Comparison of ENCODE assay signal across 9 cellular contexts in the genomic region with DNA sequence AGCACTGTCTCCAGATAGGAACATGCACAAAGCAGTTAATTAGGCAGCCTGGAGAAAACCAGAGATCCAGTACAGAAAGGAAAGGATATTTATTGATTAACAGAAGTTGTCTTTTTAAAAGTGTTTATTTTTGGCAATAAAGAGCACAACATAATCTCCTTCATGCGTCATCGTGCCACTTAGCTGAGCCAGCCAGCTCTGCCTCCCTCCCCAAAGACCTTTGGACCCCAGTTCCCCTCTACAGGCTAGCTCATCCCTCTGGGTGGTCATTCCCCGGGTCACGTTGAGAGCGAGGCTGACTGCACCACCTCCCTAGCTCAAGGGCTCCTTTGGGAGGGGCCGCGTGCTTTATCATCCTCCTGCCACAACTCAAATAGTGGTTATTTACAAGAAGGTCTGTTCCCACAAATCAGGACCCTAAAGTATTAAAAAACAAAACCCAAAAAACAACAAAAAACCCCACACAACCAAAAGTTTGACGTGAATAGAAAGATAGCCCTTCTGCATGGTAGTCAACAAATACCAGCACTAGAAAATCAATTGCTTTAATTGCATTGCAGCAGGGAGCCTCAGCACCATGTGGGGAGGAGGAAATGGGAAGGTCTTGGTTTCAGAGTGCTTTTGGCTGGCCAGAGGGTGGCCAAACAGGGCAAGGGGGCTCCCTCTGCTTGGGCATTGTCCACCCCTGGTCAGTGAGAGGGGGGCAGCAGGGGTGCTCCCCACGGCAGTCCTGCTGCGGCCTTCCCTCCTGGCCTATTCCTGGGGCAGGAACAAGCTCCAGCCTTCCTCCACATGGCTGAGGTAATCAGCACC. TPM values are rescaled to one million over a fixed set of nuclear protein-coding genes. Genes with fewer than 3 reads are reported as not detected.
A peak's percentile ranks its signal among the peaks of the same experiment; 100 is the strongest.
DNase-seq lines count a peak whose midpoint lies in the region; ATAC-seq and TF ChIP-seq lines count a peak whose summit lies in the region.
"Had no signal": no experiment of that assay in that cellular context is flagged by ENCODE, and none has a peak within 500 bp of the region (broad histone marks: within the 10 kb centered on the region; RNA-seq: fewer than 3 reads in every experiment).

No MANE protein-coding gene starts in this region.

- DNase-seq in NCI-H2227 treated with DMSO at 0.1 percent for 48 hours (lab: John Stamatoyannopoulos, UW) (peak; percentile 22), NCI-H2227 (lab: John Stamatoyannopoulos, UW; ENCODE audit: unreplicated experiment) (no peak), RWPE2 (ENCODE audit: low spot score) (no peak), spleen (peak; percentile 72), NCI-H526 (lab: John Stamatoyannopoulos, UW) (no peak), GM03348 (ENCODE audit: low spot score) (no peak)
- DNase-seq in stimulated activated CD4-positive, alpha-beta T cell treated with anti-CD3 and anti-CD28 coated beads, Interleukin-1b, Interleukin-23, amount 100 ng/mL, for 48 hours: no peak
- DNase-seq: NCI-H524 treated with DMSO at 0.1 percent for 48 hours had no signal

- WGBS in spleen, 5 donors: 62 to 77% (median 67%) methylated on average over 10 of the region's 10 CpGs

- TF ChIP-seq POLR2A in spleen (IDR thresholded peaks at IDR 0.05): no peak

- peaks cover 56% of the 10 kb centered on the region for H3K36me3 ChIP-seq in RWPE2 (ENCODE audit: low read depth)
- peaks cover 45% of the 10 kb centered on the region for H3K36me3 ChIP-seq in iPS-18a (ENCODE audit: control insufficient read depth, low read depth, low read length)
- peaks cover 0 to 82% (median 57%) of the 10 kb centered on the region in 6 donors for H3K36me3 ChIP-seq in spleen

- H3K27ac ChIP-seq in RWPE2 (ENCODE audit: poor library complexity, severe bottlenecking) (no peak overlapping the region), iPS-18a (ENCODE audit: low read length) (peak overlapping the region; percentile 51), spleen (peak overlapping the region in 6 of 8 donors; percentile 20 to 78 (median 64))

- H3K9me3 ChIP-seq in RWPE2 (ENCODE audit: severe bottlenecking) (no peaks in the 10 kb centered on the region), iPS-18a (ENCODE audit: control insufficient read depth, low read depth, low read length) (no peaks in the 10 kb centered on the region), spleen (no peaks in the 10 kb centered on the region)

- H3K4me1 ChIP-seq in RWPE2 (ENCODE audit: insufficient read depth, poor library complexity, severe bottlenecking) (no peaks in the 10 kb centered on the region), iPS-18a (ENCODE audit: control insufficient read depth, low read depth, low read length) (peaks cover 21% of the 10 kb centered on the region), spleen (peaks cover 11 to 76% (median 51%) of the 10 kb centered on the region in 6 donors)

- H3K4me3 ChIP-seq in RWPE2 (ENCODE audit: severe bottlenecking) (no peak overlapping the region), iPS-18a (ENCODE audit: low read length) (no peak overlapping the region), spleen (no peak overlapping the region)

- intact Hi-C loops in spleen (cut with DNase I; ENCODE audit: low total_unique reads): no loop called here

- H3K9ac ChIP-seq in iPS-18a (ENCODE audit: low read length): peak overlapping the region; percentile 28

- 0 out of 3 replicates have a peak, but pooled peaks have one; percentile 2 for ATAC-seq in RWPE2 (ENCODE audit: low read depth)

- no peak for TF ChIP-seq CTCF in RWPE2 (IDR thresholded peaks at IDR 0.05; ENCODE audit: poor library complexity, severe bottlenecking)
- no peak for TF ChIP-seq CTCF in spleen (IDR thresholded peaks at IDR 0.05 in 8 of 11, conservative IDR thresholded peaks at IDR 0.05 in 3 of 11)

- H3K27me3 ChIP-seq in RWPE2 (ENCODE audit: insufficient read depth, poor library complexity, severe bottlenecking): no peaks in the 10 kb centered on the region
- H3K27me3 ChIP-seq in iPS-18a (ENCODE audit: control insufficient read depth, insufficient read depth, low read length): no peaks in the 10 kb centered on the region
- no peaks in the 10 kb centered on the region for H3K27me3 ChIP-seq in spleen (replicated peaks in 1 of 7)

RNA-seq across cellular contexts. Expression of a gene that starts 9.6 kb away (rescaled TPM):
- 10 to 100 TPM; 42.3 to 75.6 (median 52.7) TPM for total RNA-seq in spleen
- 10 to 100 TPM; 23.2 to 42.7 (median 35.0) TPM for polyA plus RNA-seq in spleen

RNA-seq across cellular contexts. Expression of a gene that starts 14.2 kb away (rescaled TPM):
- 10 to 100 TPM in 6 of 7 donors, 1 to 10 TPM in 1; 7.3 to 19.8 (median 16.1) TPM for total RNA-seq in spleen
- polyA plus RNA-seq in spleen: 10 to 100 TPM in 1 of 3 donors, 1 to 10 TPM in 2; 4.1 to 10.0 (median 5.5) TPM

RNA-seq across cellular contexts. Expression of a gene that starts 24.8 kb away (rescaled TPM):
- 10 to 100 TPM; 25.8 to 39.9 (median 29.6) TPM for total RNA-seq in spleen
- polyA plus RNA-seq in spleen: 10 to 100 TPM; 32.2 to 34.9 (median 34.4) TPM

RNA-seq across cellular contexts. Expression of a gene that starts 24.9 kb away (rescaled TPM):
- 10 to 100 TPM; 21.4 to 39.8 (median 31.3) TPM for total RNA-seq in spleen
- 10 to 100 TPM; 19.6 to 28.4 (median 22.1) TPM for polyA plus RNA-seq in spleen

Comparison
In these comparisons a context has a peak if more than half of its experiments do, and no peak if none do; other contexts are left out.
1. DNase-seq: peak in NCI-H2227 treated with DMSO at 0.1 percent for 48 hours (single experiment) and spleen (single experiment); none in NCI-H2227 (single experiment), RWPE2 (single experiment), stimulated activated CD4-positive, alpha-beta T cell treated with anti-CD3 and anti-CD28 coated beads, Interleukin-1b, Interleukin-23, amount 100 ng/mL, for 48 hours (single experiment), NCI-H526 (0 of 2) and GM03348 (single experiment).